In the genomic region with DNA sequence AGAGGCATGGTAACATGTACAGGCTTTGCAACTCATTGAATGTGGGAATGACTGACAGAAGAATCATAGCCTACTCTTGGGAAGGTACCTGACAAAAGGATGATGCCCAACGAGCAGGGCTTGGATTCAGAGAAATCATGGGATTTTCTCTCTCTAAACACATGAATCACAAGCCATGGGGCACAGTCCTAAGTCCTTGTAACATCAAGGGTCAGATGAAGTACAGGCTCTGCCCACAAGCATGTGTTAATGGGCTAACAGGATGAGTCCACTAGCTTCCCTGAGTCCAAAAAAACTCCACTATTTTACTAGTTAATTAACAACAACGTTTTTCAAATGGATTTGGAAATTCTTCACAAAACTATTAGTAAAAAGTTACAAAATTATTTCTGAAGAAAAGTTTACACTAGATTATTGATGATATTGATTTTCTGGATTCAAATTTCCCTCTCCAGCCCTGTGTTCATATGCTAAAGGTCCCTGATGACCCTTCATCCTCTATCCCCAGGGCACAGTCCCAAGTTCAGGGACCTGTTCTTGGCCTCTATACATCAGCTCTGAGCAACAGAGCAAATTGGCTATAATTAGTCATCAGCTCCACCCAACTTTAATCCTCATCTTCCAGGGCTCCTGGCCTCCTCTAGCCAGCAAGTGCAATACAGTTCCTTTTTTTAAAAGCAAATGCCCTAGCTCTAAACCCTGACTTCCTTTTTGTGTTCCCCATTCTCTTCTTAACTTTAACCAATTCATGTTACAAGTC, we compare ENCODE assay signal across 15 cellular contexts.
A peak's percentile ranks its signal among the peaks of the same experiment; 100 is the strongest.
DNase-seq lines count a peak whose midpoint lies in the region; ATAC-seq and TF ChIP-seq lines count a peak whose summit lies in the region.
"Had no signal": no experiment of that assay in that cellular context is flagged by ENCODE, and none has a peak within 500 bp of the region (broad histone marks: within the 10 kb centered on the region; RNA-seq: fewer than 3 reads in every experiment).

No MANE protein-coding gene starts in this region.

- H3K4me3 ChIP-seq in left lung = no peak overlapping the region
- H3K4me3 ChIP-seq: upper lobe of left lung had no signal

- no peaks in the 10 kb centered on the region for H3K27me3 ChIP-seq in left lung
- H3K27me3 ChIP-seq: upper lobe of left lung had no signal

- no peak for TF ChIP-seq CTCF in left lung (IDR thresholded peaks at IDR 0.05)

- DNase-seq in AML-193 (lab: John Stamatoyannopoulos, UW) = peak; percentile 77 to 85
- DNase-seq in M059J (ENCODE audit: low read depth) = peak; percentile 17
- DNase-seq in SKM-1 treated with dmso at 0.1 percent for 144 hours (lab: John Stamatoyannopoulos, UW; ENCODE audit: unreplicated experiment) = peak; percentile 77
- no peak for DNase-seq in left lung
- no peak for DNase-seq in COR-L47 (lab: John Stamatoyannopoulos, UW)
- DNase-seq in NCI-H1105 (lab: John Stamatoyannopoulos, UW) = no peak
- DNase-seq: ACHN; activated CD4-positive, alpha-beta T cell treated with anti-CD3 and anti-CD28 coated beads for 4 hours; activated CD8-positive, alpha-beta memory T cell treated with anti-CD3 and anti-CD28 coated beads, Interleukin-2, amount 50 U/mL, for 48 hours; endodermal cell; foreskin melanocyte; NCI-H748 treated with DMSO at 0.1 percent for 48 hours; upper lobe of left lung had no signal

- peaks cover 0 to 8% of the 10 kb centered on the region in 2 donors for H3K4me1 ChIP-seq in left lung

- ATAC-seq in left lung (peak; percentile 44), HG03354 (IDR thresholded peaks at IDR 0.05; ENCODE audit: poor library complexity, severe bottlenecking, unreplicated experiment) (no peak), GM21737 (IDR thresholded peaks at IDR 0.05; ENCODE audit: unreplicated experiment) (no peak)

- H3K9me3 ChIP-seq in left lung = no peaks in the 10 kb centered on the region
- H3K9me3 ChIP-seq: upper lobe of left lung had no signal

- intact Hi-C loops in left lung (cut with DNase I) = no loop called here

- peak overlapping the region in 1 of 2 donors; percentile 41 for H3K27ac ChIP-seq in left lung
- H3K27ac ChIP-seq: upper lobe of left lung had no signal

- peaks cover 0 to 66% of the 10 kb centered on the region in 2 donors for H3K36me3 ChIP-seq in left lung

Comparison
In these comparisons a context has a peak if more than half of its experiments do, and no peak if none do; other contexts are left out.
1. DNase-seq: peak in AML-193 (2 of 2), M059J (single experiment) and SKM-1 treated with dmso at 0.1 percent for 144 hours (single experiment); none in left lung (0 of 2), COR-L47 (single experiment) and NCI-H1105 (single experiment).